ENCODE assay signal across 1 cellular context in genomic region chr17:60139438-60140285, GRCh38.
TF ChIP-seq lines count a peak whose summit lies in the region.

No MANE protein-coding gene starts in this region.

TF ChIP-seq in HepG2, 621 proteins besides CTCF, POLR2A, EP300 and RAD21 (continued from another document and continues in another):
- TF ChIP-seq CEBPZ (IDR thresholded peaks at IDR 0.05; ENCODE audit: low read length) (no peak), ZNF446 (CRISPR knock-in tag; IDR thresholded peaks at IDR 0.05) (peak; percentile 99), LBX2 (CRISPR knock-in tag; IDR thresholded peaks at IDR 0.05; ENCODE audit: borderline replicate concordance) (peak; percentile 94; the same call in 1 of the 2 replicates), CBX1 (IDR thresholded peaks at IDR 0.05; ENCODE audit: low read depth) (peak; percentile 85), ZNF879 (CRISPR knock-in tag; IDR thresholded peaks at IDR 0.05) (peak; percentile 96; the same call in 1 of the 2 replicates), ZNF572 (CRISPR knock-in tag; IDR thresholded peaks at IDR 0.05) (peak; percentile 34; the same call in 1 of the 2 replicates), PAXIP1 (CRISPR knock-in tag; conservative IDR thresholded peaks at IDR 0.05) (no peak; the same call in 1 of the 2 replicates), ZNF343 (CRISPR knock-in tag; IDR thresholded peaks at IDR 0.05) (peak; percentile 91), SP2 (CRISPR knock-in tag; IDR thresholded peaks at IDR 0.05) (peak; percentile 57), ETS1 (CRISPR knock-in tag; IDR thresholded peaks at IDR 0.05) (peak; percentile 94), ZNF367 (CRISPR knock-in tag; IDR thresholded peaks at IDR 0.05; ENCODE audit: borderline replicate concordance) (peak; percentile 97; the same call in 1 of the 2 replicates), HBP1 (CRISPR knock-in tag; IDR thresholded peaks at IDR 0.05; ENCODE audit: low read depth) (peak; percentile 99), ATF4 (CRISPR knock-in tag; IDR thresholded peaks at IDR 0.05) (no peak; a peak in 1 of 4 replicates), E2F1 (CRISPR knock-in tag; IDR thresholded peaks at IDR 0.05) (peak; percentile 38; the same call in 1 of the 2 replicates), ISX (CRISPR knock-in tag; conservative IDR thresholded peaks at IDR 0.05) (peak; percentile 39; the same call in 1 of the 2 replicates), SOX5 (CRISPR knock-in tag; IDR thresholded peaks at IDR 0.05; ENCODE audit: borderline replicate concordance) (peak; percentile 68; the same call in 1 of the 2 replicates), ZFY (CRISPR knock-in tag; IDR thresholded peaks at IDR 0.05) (peak; percentile 70), FOXP1 (IDR thresholded peaks at IDR 0.05) (no peak), FOXP1 (CRISPR knock-in tag; IDR thresholded peaks at IDR 0.05) (no peak), MAZ (IDR thresholded peaks at IDR 0.05; ENCODE audit: borderline replicate concordance, low read depth, low read length) (no peak), MAZ (CRISPR knock-in tag; IDR thresholded peaks at IDR 0.05; ENCODE audit: low read depth) (peak; percentile 93), TEAD2 (CRISPR knock-in tag; IDR thresholded peaks at IDR 0.05) (peak; percentile 92), CSRNP2 (CRISPR knock-in tag; conservative IDR thresholded peaks at IDR 0.05; ENCODE audit: low read depth) (no peak), ZFP90 (CRISPR knock-in tag; IDR thresholded peaks at IDR 0.05; ENCODE audit: borderline replicate concordance) (peak; percentile 83; the same call in 1 of the 2 replicates), ZBTB34 (CRISPR knock-in tag; IDR thresholded peaks at IDR 0.05) (peak; percentile 75), TCF7L2 (IDR thresholded peaks at IDR 0.05; ENCODE audit: low read depth, low read length) (no peak), MYPOP (CRISPR knock-in tag; IDR thresholded peaks at IDR 0.05) (0 out of 2 replicates have a peak, but pooled peaks have one; percentile 50), ZNF335 (CRISPR knock-in tag; IDR thresholded peaks at IDR 0.05) (peak; percentile 92; the same call in 1 of the 2 replicates), MXD4 (CRISPR knock-in tag; IDR thresholded peaks at IDR 0.05) (peak; percentile 98), ZNF773 (CRISPR knock-in tag; IDR thresholded peaks at IDR 0.05; ENCODE audit: borderline replicate concordance) (peak; percentile 98), RCOR2 (CRISPR knock-in tag; IDR thresholded peaks at IDR 0.05) (peak; percentile 55; the same call in 1 of the 2 replicates), ZBTB8A (CRISPR knock-in tag; IDR thresholded peaks at IDR 0.05; ENCODE audit: borderline replicate concordance, low read depth) (no peak)
